In the genomic region with DNA sequence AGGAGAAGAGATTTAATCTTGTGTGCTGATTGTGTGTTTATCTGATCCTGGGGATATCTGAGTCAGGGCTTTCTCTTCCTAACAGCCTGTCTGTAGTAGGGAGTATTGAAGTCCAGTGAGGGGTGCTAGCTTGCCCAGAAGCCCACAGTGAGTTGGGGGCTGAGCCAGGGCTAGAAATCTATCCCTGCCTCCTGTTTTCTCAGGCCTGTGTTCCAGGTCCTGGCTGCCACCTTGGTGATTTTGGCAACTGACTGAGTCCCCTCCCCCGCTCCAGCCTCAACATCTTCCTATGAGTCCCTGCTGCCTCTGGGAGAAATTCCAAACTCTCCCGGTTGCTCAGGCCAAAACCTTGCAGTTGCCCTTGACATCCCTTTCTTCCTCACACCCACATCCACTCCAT, we compare ENCODE assay signal across 21 cellular contexts. TPM values are rescaled to one million over a fixed set of nuclear protein-coding genes. Genes with fewer than 3 reads are reported as not detected.
DNase-seq lines count a peak whose midpoint lies in the region; ATAC-seq lines count a peak whose summit lies in the region.
"Had no signal": no experiment of that assay in that cellular context is flagged by ENCODE, and none has a peak within 500 bp of the region (broad histone marks: within the 10 kb centered on the region; RNA-seq: fewer than 3 reads in every experiment).

No MANE protein-coding gene starts in this region.

- H3K4me3 Mint-ChIP-seq in activated CD4-positive, alpha-beta T cell treated with anti-CD3 and anti-CD28 coated beads, Interleukin-2, amount 10 ng/mL, durations not matched to agents 7 days and 5 days: no peak overlapping the region

- ATAC-seq in GM18520 (IDR thresholded peaks at IDR 0.05; ENCODE audit: unreplicated experiment): no peak
- no peak for ATAC-seq in GM18870 (IDR thresholded peaks at IDR 0.05; ENCODE audit: unreplicated experiment)
- ATAC-seq: HepG2 had no signal

- H3K4me1 Mint-ChIP-seq in activated CD4-positive, alpha-beta T cell treated with anti-CD3 and anti-CD28 coated beads, Interleukin-2, amount 10 ng/mL, durations not matched to agents 7 days and 5 days: no peaks in the 10 kb centered on the region

- peaks cover 10% of the 10 kb centered on the region for H3K27me3 Mint-ChIP-seq in activated CD4-positive, alpha-beta T cell treated with anti-CD3 and anti-CD28 coated beads, Interleukin-2, amount 10 ng/mL, durations not matched to agents 7 days and 5 days

- H3K36me3 Mint-ChIP-seq in activated CD4-positive, alpha-beta T cell treated with anti-CD3 and anti-CD28 coated beads, Interleukin-2, amount 10 ng/mL, durations not matched to agents 7 days and 5 days (ENCODE audit: low read depth): no peaks in the 10 kb centered on the region

- peak; percentile 26 for DNase-seq in DMS 273 (lab: John Stamatoyannopoulos, UW; ENCODE audit: unreplicated experiment)
- no peak for DNase-seq in DMS 273 treated with DMSO at 0.1 percent for 48 hours (lab: John Stamatoyannopoulos, UW)
- peak; percentile 78 for DNase-seq in astrocyte of the hippocampus (ENCODE audit: low read depth, low spot score)
- DNase-seq in globus pallidus (ENCODE audit: low spot score): peak; percentile 37
- DNase-seq in activated CD4-positive, alpha-beta T cell treated with anti-CD3 and anti-CD28 coated beads, Interleukin-2, amount 10 ng/mL, durations not matched to agents 7 days and 5 days: no peak
- no peak for DNase-seq in mesenteric fat pad (ENCODE audit: low spot score)
- DNase-seq: COR-L47, DMS79, GF-D8, H7, MM.1S, NCI-H1105, NCI-H187, NCI-H510A, NCI-H82, Peyer's patch, Right ventricle myocardium superior, SK-N-SH had no signal

- CTCF ChIA-PET in activated CD4-positive, alpha-beta T cell treated with anti-CD3 and anti-CD28 coated beads, Interleukin-2, amount 10 ng/mL, durations not matched to agents 7 days and 5 days (lab: Charles Lee): no interaction called here

- POLR2A ChIA-PET in activated CD4-positive, alpha-beta T cell treated with anti-CD3 and anti-CD28 coated beads, Interleukin-2, amount 10 ng/mL, durations not matched to agents 7 days and 5 days (lab: Charles Lee): no interaction called here

- no peak overlapping the region for H3K27ac Mint-ChIP-seq in activated CD4-positive, alpha-beta T cell treated with anti-CD3 and anti-CD28 coated beads, Interleukin-2, amount 10 ng/mL, durations not matched to agents 7 days and 5 days

- H3K9me3 Mint-ChIP-seq in activated CD4-positive, alpha-beta T cell treated with anti-CD3 and anti-CD28 coated beads, Interleukin-2, amount 10 ng/mL, durations not matched to agents 7 days and 5 days: no peaks in the 10 kb centered on the region

RNA-seq across cellular contexts. Expression of a gene that starts 7.7 kb away (rescaled TPM):
- total RNA-seq in activated CD4-positive, alpha-beta T cell treated with anti-CD3 and anti-CD28 coated beads, Interleukin-2, amount 10 ng/mL, durations not matched to agents 7 days and 5 days: under 1 TPM; 0.04 to 0.10 TPM
- 15.4 TPM for total RNA-seq in mesenteric fat pad
- total RNA-seq: HepG2 had no signal

RNA-seq across cellular contexts. Expression of a gene that starts 13.9 kb away (rescaled TPM):
- total RNA-seq in activated CD4-positive, alpha-beta T cell treated with anti-CD3 and anti-CD28 coated beads, Interleukin-2, amount 10 ng/mL, durations not matched to agents 7 days and 5 days: 10 to 100 TPM; 26.5 to 27.0 TPM
- total RNA-seq in mesenteric fat pad: 9.8 TPM

RNA-seq across cellular contexts. Expression of a gene that starts 41.5 kb away (rescaled TPM):
- not detected for total RNA-seq in activated CD4-positive, alpha-beta T cell treated with anti-CD3 and anti-CD28 coated beads, Interleukin-2, amount 10 ng/mL, durations not matched to agents 7 days and 5 days
- 1.6 TPM for total RNA-seq in mesenteric fat pad
- total RNA-seq: H7, HepG2, Peyer's patch, Right ventricle myocardium superior had no signal

RNA-seq across cellular contexts. Expression of a gene that starts 59.5 kb away (rescaled TPM):
- total RNA-seq in activated CD4-positive, alpha-beta T cell treated with anti-CD3 and anti-CD28 coated beads, Interleukin-2, amount 10 ng/mL, durations not matched to agents 7 days and 5 days: not detected
- not detected for total RNA-seq in mesenteric fat pad
- total RNA-seq: H7, Peyer's patch, Right ventricle myocardium superior had no signal

Comparison
In these comparisons a context has a peak if more than half of its experiments do, and no peak if none do; other contexts are left out.
1. DNase-seq: peak in DMS 273 (single experiment), astrocyte of the hippocampus (single experiment) and globus pallidus (single experiment); none in DMS 273 treated with DMSO at 0.1 percent for 48 hours (single experiment), activated CD4-positive, alpha-beta T cell treated with anti-CD3 and anti-CD28 coated beads, Interleukin-2, amount 10 ng/mL, durations not matched to agents 7 days and 5 days (single experiment) and mesenteric fat pad (single experiment).
2. RNA of a gene that starts 7.7 kb away (total RNA-seq): 15.4 TPM in mesenteric fat pad (single experiment); 0.04 to 0.10 TPM in activated CD4-positive, alpha-beta T cell treated with anti-CD3 and anti-CD28 coated beads, Interleukin-2, amount 10 ng/mL, durations not matched to agents 7 days and 5 days; every median in the first group is over 10 times any median in the second.